1 cellular context compared by ENCODE assay signal in genomic region chr11:96198466-96198808, GRCh38.
TF ChIP-seq lines count a peak whose summit lies in the region.

No MANE protein-coding gene starts in this region.

TF ChIP-seq in WTC11, 78 proteins besides CTCF, POLR2A, EP300 and RAD21 (continued from another document):
- TF ChIP-seq ARID4B (CRISPR knock-in tag; IDR thresholded peaks at IDR 0.05; ENCODE audit: borderline replicate concordance) = no peak
